8 cellular contexts compared by ENCODE assay signal in genomic region chr22:38733329-38734202, GRCh38. TPM values are rescaled to one million over a fixed set of nuclear protein-coding genes. Genes with fewer than 3 reads are reported as not detected.
DNase-seq lines count a peak whose midpoint lies in the region; ATAC-seq and TF ChIP-seq lines count a peak whose summit lies in the region.

No MANE protein-coding gene starts in this region.

- TF ChIP-seq POLR2A in GM18951 (IDR thresholded peaks at IDR 0.05; ENCODE audit: extremely low read depth, insufficient read depth, insufficient read length) = peak; percentile 6
- no peak for TF ChIP-seq POLR2A in Peyer's patch (IDR thresholded peaks at IDR 0.05)

- DNase-seq in AG08396 (ENCODE audit: low spot score) (peak; percentile 61), Peyer's patch (peak; percentile 56 to 85 (median 76)), right cardiac atrium (peak in 2 of 3 donors; percentile 49 to 81), retinal pigment epithelial cell (ENCODE audit: low read depth) (peak; percentile 90), A172 (ENCODE audit: low spot score) (no peak)

- peak; percentile 54 to 86 (median 80) for TF ChIP-seq CTCF in Peyer's patch (IDR thresholded peaks at IDR 0.05)
- TF ChIP-seq CTCF in retinal pigment epithelial cell (conservative IDR thresholded peaks at IDR 0.05; ENCODE audit: low read depth, low read length) = peak; percentile 86

- peak; percentile 26 to 52 for ATAC-seq in right cardiac atrium
- ATAC-seq in GM21367 (IDR thresholded peaks at IDR 0.05; ENCODE audit: unreplicated experiment) = no peak

- no peaks in the 10 kb centered on the region for H3K27me3 ChIP-seq in Peyer's patch
- no peaks in the 10 kb centered on the region for H3K27me3 ChIP-seq in right cardiac atrium (ENCODE audit: control insufficient read depth, insufficient read depth)

- H3K4me3 ChIP-seq in Peyer's patch (no peak overlapping the region), right cardiac atrium (ENCODE audit: low read length) (no peak overlapping the region), retinal pigment epithelial cell (ENCODE audit: low read length) (no peak overlapping the region)

- in situ Hi-C loops in GM18951 (cut with MboI; ENCODE audit: low sequenced_read_pairs, unreplicated experiment) = no loop called here

- peaks cover 0 to 82% (median 0%) of the 10 kb centered on the region in 3 donors for H3K36me3 ChIP-seq in Peyer's patch

- H3K27ac ChIP-seq in Peyer's patch (peak overlapping the region in 3 of 4 donors; percentile 67 to 85 (median 72)), angular gyrus (ENCODE audit: low read depth, low read length) (peak overlapping the region; percentile 99), right cardiac atrium (ENCODE audit: low read length) (peak overlapping the region; percentile 16)

- H3K9me3 ChIP-seq in Peyer's patch (no peaks in the 10 kb centered on the region), right cardiac atrium (ENCODE audit: control insufficient read depth, low read length) (no peaks in the 10 kb centered on the region)

- WGBS in right cardiac atrium = 45% methylated on average over 9 of the region's 9 CpGs

- intact Hi-C loops in right cardiac atrium (cut with DNase I) = no loop called here

- peaks cover 0 to 34% (median 1%) of the 10 kb centered on the region in 4 donors for H3K4me1 ChIP-seq in Peyer's patch
- peaks cover 2% of the 10 kb centered on the region for H3K4me1 ChIP-seq in right cardiac atrium (ENCODE audit: control insufficient read depth, insufficient read depth, low read length)

RNA-seq across cellular contexts. Expression of gene SUN2, which starts 22.2 kb away (rescaled TPM):
- total RNA-seq in Peyer's patch (100 to 1,000 TPM; 171 to 291 (median 248) TPM), right cardiac atrium (100 to 1,000 TPM; 103 to 123 (median 116) TPM)
- 61.7 TPM for polyA plus RNA-seq in right cardiac atrium
- 61.3 and 77.4 TPM in 2 replicates for total RNA-seq in A172 (2014; rRNA removed; shearing (Covaris generic))

RNA-seq across cellular contexts. Expression of gene GTPBP1, which starts 27.8 kb away (rescaled TPM):
- total RNA-seq in Peyer's patch = 100 to 1,000 TPM in 3 of 4 donors, 10 to 100 TPM in 1; 72.5 to 182 (median 131) TPM
- 10 to 100 TPM; 29.1 to 34.5 (median 30.9) TPM for total RNA-seq in right cardiac atrium
- polyA plus RNA-seq in right cardiac atrium = 19.1 TPM
- 8.3 and 16.1 TPM in 2 replicates for total RNA-seq in A172 (2014; rRNA removed; shearing (Covaris generic))

RNA-seq across cellular contexts. Expression of gene JOSD1, which starts 32.8 kb away (rescaled TPM):
- total RNA-seq in Peyer's patch (100 to 1,000 TPM in 3 of 4 donors, 10 to 100 TPM in 1; 77.6 to 156 (median 121) TPM), right cardiac atrium (10 to 100 TPM; 21.4 to 28.6 (median 22.5) TPM)
- polyA plus RNA-seq in right cardiac atrium = 14.3 TPM
- 43.3 and 44.5 TPM in 2 replicates for total RNA-seq in A172 (2014; rRNA removed; shearing (Covaris generic))

RNA-seq across cellular contexts. Expression of gene TOMM22, which starts 51.8 kb away (rescaled TPM):
- total RNA-seq in Peyer's patch (10 to 100 TPM; 19.6 to 35.5 (median 28.9) TPM), right cardiac atrium (10 to 100 TPM; 57.8 to 67.3 (median 59.9) TPM)
- 41.0 TPM for polyA plus RNA-seq in right cardiac atrium
- total RNA-seq in A172 (2014; rRNA removed; shearing (Covaris generic)) = 58.0 and 67.7 TPM in 2 replicates

Comparison
In these comparisons a context has a peak if more than half of its experiments do, and no peak if none do; other contexts are left out.
1. H3K27ac ChIP-seq: peak in every context shown above with its lines; median percentile 99 in angular gyrus; 72 in Peyer's patch; 16 in right cardiac atrium.